In the genomic region with DNA sequence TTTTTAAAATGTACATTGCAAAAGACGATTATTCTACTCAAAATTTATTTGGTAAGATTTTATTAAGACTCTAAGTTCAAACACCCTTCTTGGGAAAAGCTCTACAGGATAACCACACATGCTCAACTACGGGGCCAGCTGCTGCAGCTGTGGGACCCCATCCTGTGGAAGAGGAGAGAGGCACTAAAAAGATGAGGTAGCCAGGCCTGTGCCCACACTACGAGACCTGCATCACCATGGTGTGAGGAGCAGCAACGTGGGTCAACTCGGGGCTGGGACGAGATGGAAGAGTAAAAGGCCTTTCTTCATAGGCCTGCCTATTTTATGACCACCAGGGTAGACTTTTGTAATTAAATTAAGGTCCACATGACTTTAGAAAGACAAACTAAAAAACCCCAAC, we compare ENCODE assay signal across 25 cellular contexts. TPM values are rescaled to one million over a fixed set of nuclear protein-coding genes. Genes with fewer than 3 reads are reported as not detected.
DNase-seq lines count a peak whose midpoint lies in the region; ATAC-seq and TF ChIP-seq lines count a peak whose summit lies in the region.
"Had no signal": no experiment of that assay in that cellular context is flagged by ENCODE, and none has a peak within 500 bp of the region (broad histone marks: within the 10 kb centered on the region; RNA-seq: fewer than 3 reads in every experiment).

No MANE protein-coding gene starts in this region.

- H3K27me3 ChIP-seq in HUES6 (ENCODE audit: control insufficient read depth, insufficient read depth, low read length) (peaks cover 12% of the 10 kb centered on the region; the same call in 1 of the 2 replicates), endodermal cell (ENCODE audit: control insufficient read depth, insufficient read depth, low read length, poor library complexity, severe bottlenecking) (no peaks in the 10 kb centered on the region)
- H3K27me3 ChIP-seq: ascending aorta, hepatocyte had no signal

- intact Hi-C loops in Right ventricle myocardium superior (cut with DNase I) (no loop called here), Right ventricle myocardium inferior (cut with DNase I) (no loop called here), mucosa of descending colon (cut with DNase I, micrococcal nuclease) (no loop called here)

- H3K9me3 Mint-ChIP-seq in endodermal cell = no peaks in the 10 kb centered on the region
- H3K9me3 Mint-ChIP-seq in stimulated activated naive B cell treated with anti-CD40 and anti-IgM and Interleukin-4, amounts not matched to agents 10 μg/mL and 1 μg/mL and 100 μg/mL, for 72 hours = no peaks in the 10 kb centered on the region
- no peaks in the 10 kb centered on the region for H3K9me3 Mint-ChIP-seq in stimulated activated naive CD8-positive, alpha-beta T cell treated with anti-CD3 and anti-CD28 coated beads, Interleukin-15, amount 100 ng/mL, for 72 hours
- H3K9me3 Mint-ChIP-seq: activated naive CD4-positive, alpha-beta T cell treated with anti-CD3 and anti-CD28 coated beads, Interleukin-2, amount 10 ng/mL, durations not matched to agents 7 days and 5 days; CD4-positive, alpha-beta memory T cell had no signal

- H3K9me3 ChIP-seq in HUES6 (ENCODE audit: control insufficient read depth, insufficient read depth, low read depth, low read length) = no peaks in the 10 kb centered on the region
- no peaks in the 10 kb centered on the region for H3K9me3 ChIP-seq in endodermal cell (ENCODE audit: control insufficient read depth, low read length)
- no peaks in the 10 kb centered on the region for H3K9me3 ChIP-seq in mucosa of descending colon
- H3K9me3 ChIP-seq: ascending aorta, stomach, transverse colon had no signal

- no peak for TF ChIP-seq CTCF in endodermal cell (conservative IDR thresholded peaks at IDR 0.05)
- TF ChIP-seq CTCF in mucosa of descending colon (IDR thresholded peaks at IDR 0.05) = no peak

- H3K27ac Mint-ChIP-seq in endodermal cell = peak overlapping the region; percentile 2
- peak overlapping the region; percentile 47 for H3K27ac Mint-ChIP-seq in stimulated activated naive B cell treated with anti-CD40 and anti-IgM and Interleukin-4, amounts not matched to agents 10 μg/mL and 1 μg/mL and 100 μg/mL, for 72 hours
- no peak overlapping the region for H3K27ac Mint-ChIP-seq in stimulated activated naive CD8-positive, alpha-beta T cell treated with anti-CD3 and anti-CD28 coated beads, Interleukin-15, amount 100 ng/mL, for 72 hours
- H3K27ac Mint-ChIP-seq: activated naive CD4-positive, alpha-beta T cell treated with anti-CD3 and anti-CD28 coated beads, Interleukin-2, amount 10 ng/mL, durations not matched to agents 7 days and 5 days had no signal

- H3K9ac ChIP-seq in HUES6 (ENCODE audit: low read length) = peak overlapping the region; percentile 16
- no peak overlapping the region for H3K9ac ChIP-seq in endodermal cell (ENCODE audit: extremely low read depth, low read length, poor library complexity, severe bottlenecking)
- H3K9ac ChIP-seq: KMS-11 had no signal

- H3K4me1 ChIP-seq in HUES6 (ENCODE audit: control insufficient read depth, insufficient read depth, low read length) (peaks cover 43% of the 10 kb centered on the region), endodermal cell (ENCODE audit: control insufficient read depth, insufficient read depth, low read length) (peaks cover 12% of the 10 kb centered on the region), mucosa of descending colon (ENCODE audit: low read depth) (peaks cover 6% of the 10 kb centered on the region)

- DNase-seq in Right ventricle myocardium superior = peak; percentile 10
- no peak for DNase-seq in Right ventricle myocardium inferior (ENCODE audit: missing footprints)
- no peak for DNase-seq in endodermal cell
- DNase-seq in stimulated activated naive B cell treated with anti-CD40 and anti-IgM and Interleukin-4, amounts not matched to agents 10 μg/mL and 1 μg/mL and 100 μg/mL, for 72 hours = no peak
- no peak for DNase-seq in SK-N-DZ (ENCODE audit: low spot score)
- DNase-seq in stimulated activated naive CD8-positive, alpha-beta T cell treated with anti-CD3 and anti-CD28 coated beads, Interleukin-15, amount 100 ng/mL, for 72 hours = no peak
- DNase-seq in mucosa of descending colon = no peak
- DNase-seq: activated naive CD4-positive, alpha-beta T cell treated with anti-CD3 and anti-CD28 coated beads, Interleukin-2, amount 10 ng/mL, durations not matched to agents 7 days and 5 days; activated T-cell treated with anti-CD3 and anti-CD28 coated beads, Interleukin-2, amount 50 U/mL, for 48 hours; CD4-positive, alpha-beta memory T cell; cerebellar nuclear complex; immature natural killer cell; NCI-H1694 treated with DMSO at 0.1 percent for 48 hours; NCI-H526; retina; stomach; transverse colon had no signal

- 87 to 94% methylated on average over 5 to 6 of the region's 6 CpGs for WGBS in endodermal cell (ENCODE audit: insufficient coverage in 1 of 2, insufficient read length in 1 of 2), 2 experiments

- H3K4me3 ChIP-seq in HUES6 (ENCODE audit: low read depth, low read length) (no peak overlapping the region; the same call in 1 of the 2 replicates), endodermal cell (ENCODE audit: low read length) (no peak overlapping the region), mucosa of descending colon (no peak overlapping the region)
- H3K4me3 ChIP-seq: ascending aorta, hepatocyte, stomach, transverse colon had no signal

- ATAC-seq in Right ventricle myocardium superior (ENCODE audit: poor library complexity) = no peak
- no peak for ATAC-seq in Right ventricle myocardium inferior
- ATAC-seq in stimulated activated naive B cell treated with anti-CD40 and anti-IgM and Interleukin-4, amounts not matched to agents 10 μg/mL and 1 μg/mL and 100 μg/mL, for 72 hours (replicated peaks) = no peak
- no peak for ATAC-seq in stimulated activated naive CD8-positive, alpha-beta T cell treated with anti-CD3 and anti-CD28 coated beads, Interleukin-15, amount 100 ng/mL, for 72 hours
- no peak for ATAC-seq in mucosa of descending colon
- ATAC-seq: activated CD4-positive, CD25-positive, alpha-beta regulatory T cell treated with anti-CD3 and anti-CD28 coated beads, Interleukin-2, amount 50 U/mL, for 24 hours had no signal

- H3K27ac ChIP-seq in HUES6 (ENCODE audit: low read depth, low read length) (peak overlapping the region; percentile 73; the same call in 1 of the 2 replicates), endodermal cell (ENCODE audit: low read depth, low read length) (no peak overlapping the region)
- H3K27ac ChIP-seq: hepatocyte, KMS-11 had no signal

- H3K4me3 Mint-ChIP-seq in endodermal cell = no peak overlapping the region
- H3K4me3 Mint-ChIP-seq in stimulated activated naive B cell treated with anti-CD40 and anti-IgM and Interleukin-4, amounts not matched to agents 10 μg/mL and 1 μg/mL and 100 μg/mL, for 72 hours = no peak overlapping the region
- no peak overlapping the region for H3K4me3 Mint-ChIP-seq in stimulated activated naive CD8-positive, alpha-beta T cell treated with anti-CD3 and anti-CD28 coated beads, Interleukin-15, amount 100 ng/mL, for 72 hours
- H3K4me3 Mint-ChIP-seq: activated naive CD4-positive, alpha-beta T cell treated with anti-CD3 and anti-CD28 coated beads, Interleukin-2, amount 10 ng/mL, durations not matched to agents 7 days and 5 days; CD4-positive, alpha-beta memory T cell; immature natural killer cell had no signal

- peaks cover 10% of the 10 kb centered on the region for H3K36me3 Mint-ChIP-seq in endodermal cell (ENCODE audit: low read depth)
- peaks cover 18 to 31% of the 10 kb centered on the region in 2 donors for H3K36me3 Mint-ChIP-seq in stimulated activated naive B cell treated with anti-CD40 and anti-IgM and Interleukin-4, amounts not matched to agents 10 μg/mL and 1 μg/mL and 100 μg/mL, for 72 hours
- H3K36me3 Mint-ChIP-seq: immature natural killer cell had no signal

- peaks cover 22% of the 10 kb centered on the region for H3K4me1 Mint-ChIP-seq in endodermal cell
- H3K4me1 Mint-ChIP-seq in stimulated activated naive B cell treated with anti-CD40 and anti-IgM and Interleukin-4, amounts not matched to agents 10 μg/mL and 1 μg/mL and 100 μg/mL, for 72 hours = peaks cover 15 to 21% of the 10 kb centered on the region in 2 donors
- H3K4me1 Mint-ChIP-seq in stimulated activated naive CD8-positive, alpha-beta T cell treated with anti-CD3 and anti-CD28 coated beads, Interleukin-15, amount 100 ng/mL, for 72 hours = peaks cover 34% of the 10 kb centered on the region

- peaks cover 19% of the 10 kb centered on the region for H3K27me3 Mint-ChIP-seq in endodermal cell (ENCODE audit: insufficient read depth)
- H3K27me3 Mint-ChIP-seq in stimulated activated naive B cell treated with anti-CD40 and anti-IgM and Interleukin-4, amounts not matched to agents 10 μg/mL and 1 μg/mL and 100 μg/mL, for 72 hours = peaks cover 13% of the 10 kb centered on the region in 2 donors
- peaks cover 25% of the 10 kb centered on the region for H3K27me3 Mint-ChIP-seq in stimulated activated naive CD8-positive, alpha-beta T cell treated with anti-CD3 and anti-CD28 coated beads, Interleukin-15, amount 100 ng/mL, for 72 hours

- peaks cover 16% of the 10 kb centered on the region for H3K36me3 ChIP-seq in HUES6 (ENCODE audit: control insufficient read depth, insufficient read depth, low read length)
- H3K36me3 ChIP-seq in endodermal cell (ENCODE audit: control insufficient read depth, insufficient read depth, low read length) = peaks cover 3% of the 10 kb centered on the region
- peaks cover 6% of the 10 kb centered on the region for H3K36me3 ChIP-seq in mucosa of descending colon (ENCODE audit: low read depth)

RNA-seq across cellular contexts. Expression of gene CCNP, which starts 4.6 kb away (rescaled TPM):
- total RNA-seq in Right ventricle myocardium superior (not detected), Right ventricle myocardium inferior (not detected), endodermal cell (1 to 10 TPM in 1 of 2 donors, under 1 TPM in 1; 0.73 to 1.4 TPM), mucosa of descending colon (under 1 TPM in 2 of 3 donors, not detected in 1; 0.34 to 0.63 TPM)
- 0.21 TPM for polyA plus RNA-seq in endodermal cell (2013, experiment 1 of 2)
- polyA plus RNA-seq in endodermal cell (2013, experiment 2 of 2) = 0.41 TPM
- polyA plus RNA-seq in SK-N-DZ (2014; cell fraction: cytosol; rRNA removed) = 0.12 TPM in 1 of 2 replicates, not detected in the other
- 1.8 TPM in 1 of 2 replicates, not detected in the other for polyA plus RNA-seq in SK-N-DZ (2014; cell fraction: nucleus; rRNA removed)
- total RNA-seq: ascending aorta, hepatocyte, stomach had no signal
- polyA plus RNA-seq: CD4-positive, alpha-beta memory T cell; hepatocyte; immature natural killer cell had no signal

RNA-seq across cellular contexts. Expression of gene TTC9B, which starts 12.9 kb away (rescaled TPM):
- not detected for total RNA-seq in Right ventricle myocardium superior
- total RNA-seq in Right ventricle myocardium inferior = not detected
- not detected for total RNA-seq in endodermal cell
- polyA plus RNA-seq in endodermal cell (2013, experiment 1 of 2) = 1.3 TPM
- polyA plus RNA-seq in endodermal cell (2013, experiment 2 of 2) = 0.91 TPM
- 119 and 124 TPM in 2 replicates for polyA plus RNA-seq in SK-N-DZ (2014; cell fraction: cytosol; rRNA removed)
- 343 and 363 TPM in 2 replicates for polyA plus RNA-seq in SK-N-DZ (2014; cell fraction: nucleus; rRNA removed)
- 1 to 10 TPM in 1 of 3 donors, not detected in 2; 2.0 TPM for total RNA-seq in mucosa of descending colon
- total RNA-seq: ascending aorta; CD4-positive, alpha-beta memory T cell; epithelial cell of proximal tubule; hepatocyte; lower leg skin; transverse colon had no signal
- polyA plus RNA-seq: AG04450; CD4-positive, alpha-beta memory T cell; immature natural killer cell had no signal

RNA-seq across cellular contexts. Expression of gene MAP3K10, which starts 39.8 kb away (rescaled TPM):
- total RNA-seq in Right ventricle myocardium superior (18.1 TPM), Right ventricle myocardium inferior (22.7 TPM), endodermal cell (10 to 100 TPM; 35.2 to 39.3 TPM), mucosa of descending colon (10 to 100 TPM; 11.0 to 23.3 (median 12.2) TPM)
- polyA plus RNA-seq in endodermal cell (2013, experiment 1 of 2) = 23.2 TPM
- polyA plus RNA-seq in endodermal cell (2013, experiment 2 of 2) = 23.8 TPM
- polyA plus RNA-seq in SK-N-DZ (2014; cell fraction: cytosol; rRNA removed) = 6.0 and 10.4 TPM in 2 replicates
- polyA plus RNA-seq in SK-N-DZ (2014; cell fraction: nucleus; rRNA removed) = 45.1 and 55.5 TPM in 2 replicates

RNA-seq across cellular contexts. Expression of gene AKT2, which starts 54.1 kb away (rescaled TPM):
- 126 TPM for total RNA-seq in Right ventricle myocardium superior
- total RNA-seq in Right ventricle myocardium inferior = 114 TPM
- 100 to 1,000 TPM; 190 to 208 TPM for total RNA-seq in endodermal cell
- polyA plus RNA-seq in endodermal cell (2013, experiment 1 of 2) = 107 TPM
- polyA plus RNA-seq in endodermal cell (2013, experiment 2 of 2) = 99.8 TPM
- 123 and 134 TPM in 2 replicates for polyA plus RNA-seq in SK-N-DZ (2014; cell fraction: cytosol; rRNA removed)
- 382 and 407 TPM in 2 replicates for polyA plus RNA-seq in SK-N-DZ (2014; cell fraction: nucleus; rRNA removed)
- 100 to 1,000 TPM in 2 of 3 donors, 10 to 100 TPM in 1; 98.4 to 139 (median 103) TPM for total RNA-seq in mucosa of descending colon

Comparison
In these comparisons a context has a peak if more than half of its experiments do, and no peak if none do; other contexts are left out.
1. H3K27ac Mint-ChIP-seq: peak in endodermal cell (single experiment) and stimulated activated naive B cell treated with anti-CD40 and anti-IgM and Interleukin-4, amounts not matched to agents 10 μg/mL and 1 μg/mL and 100 μg/mL, for 72 hours (single experiment); none in stimulated activated naive CD8-positive, alpha-beta T cell treated with anti-CD3 and anti-CD28 coated beads, Interleukin-15, amount 100 ng/mL, for 72 hours (0 of 2).